Comparison of ENCODE assay signal across 8 cellular contexts in genomic region chr2:110853516-110853915, GRCh38.
DNase-seq lines count a peak whose midpoint lies in the region; ATAC-seq and TF ChIP-seq lines count a peak whose summit lies in the region.

No MANE protein-coding gene starts in this region.

- DNase-seq in cardiac muscle cell (ENCODE audit: low read depth in 1 of 2, low spot score in 1 of 2) (peak; percentile 36 to 59), cardiac septum (ENCODE audit: low spot score) (no peak), NCI-H526 (lab: John Stamatoyannopoulos, UW) (peak; percentile 29 to 73), left ventricle myocardium superior (no peak)
- peak; percentile 75 to 78 for DNase-seq in activated T-cell treated with anti-CD3 and anti-CD28 coated beads, Interleukin-2, amount 50 U/mL, for 48 hours
- DNase-seq in stimulated activated CD4-positive, alpha-beta T cell treated with anti-CD3 and anti-CD28 coated beads, TNF-alpha, amount 100 ng/mL, for 24 hours (ENCODE audit: low read depth in 3 of 3): peak in 2 of 3 experiments; percentile 37 to 58
- no peak for DNase-seq in activated CD4-positive, CD25-positive, alpha-beta regulatory T cell treated with anti-CD3 and anti-CD28 coated beads, Interleukin-2, amount 50 U/mL, for 72 hours

- H3K27me3 ChIP-seq in cardiac muscle cell: no peaks in the 10 kb centered on the region

- ATAC-seq in left ventricle myocardium superior: peak; percentile 58
- no peak for ATAC-seq in GM21723 (IDR thresholded peaks at IDR 0.05; ENCODE audit: unreplicated experiment)

- peak; percentile 74 for TF ChIP-seq CTCF in cardiac muscle cell (IDR thresholded peaks at IDR 0.05; ENCODE audit: low read depth, low read length)

- no peaks in the 10 kb centered on the region for H3K4me1 ChIP-seq in cardiac muscle cell (ENCODE audit: low read depth)

- H3K4me3 ChIP-seq in cardiac muscle cell: no peak overlapping the region

- no peaks in the 10 kb centered on the region for H3K9me3 ChIP-seq in cardiac muscle cell (ENCODE audit: low read depth)

- no peak overlapping the region for H3K27ac ChIP-seq in cardiac muscle cell

- intact Hi-C loops in cardiac septum (cut with DNase I) (no loop called here), left ventricle myocardium superior (cut with micrococcal nuclease) (no loop called here)

- H3K36me3 ChIP-seq in cardiac muscle cell: no peaks in the 10 kb centered on the region

Comparison
In these comparisons a context has a peak if more than half of its experiments do, and no peak if none do; other contexts are left out.
1. DNase-seq: peak in cardiac muscle cell (2 of 2), NCI-H526 (2 of 2), activated T-cell treated with anti-CD3 and anti-CD28 coated beads, Interleukin-2, amount 50 U/mL, for 48 hours (2 of 2) and stimulated activated CD4-positive, alpha-beta T cell treated with anti-CD3 and anti-CD28 coated beads, TNF-alpha, amount 100 ng/mL, for 24 hours (2 of 3); none in cardiac septum (single experiment), left ventricle myocardium superior (single experiment) and activated CD4-positive, CD25-positive, alpha-beta regulatory T cell treated with anti-CD3 and anti-CD28 coated beads, Interleukin-2, amount 50 U/mL, for 72 hours (single experiment).